In genomic region chr4:7570156-7570778, GRCh38 we compare ENCODE assay signal across 26 cellular contexts.
"Had no signal": no experiment of that assay in that cellular context is flagged by ENCODE, and none has a peak within 500 bp of the region (broad histone marks: within the 10 kb centered on the region; RNA-seq: fewer than 3 reads in every experiment).

No MANE protein-coding gene starts in this region.

- H3K4me1 ChIP-seq: SJCRH30 had no signal

- H3K9me2 ChIP-seq: SK-N-SH had no signal

- H3K27ac ChIP-seq: RWPE1, SJCRH30, VCaP had no signal

- H3K27ac Mint-ChIP-seq: activated CD4-positive, alpha-beta memory T cell treated with anti-CD3 and anti-CD28 coated beads, Interleukin-2, amount 10 ng/mL, durations not matched to agents 7 days and 5 days; activated CD4-positive, alpha-beta T cell treated with anti-CD3 and anti-CD28 coated beads for 36 hours; activated naive CD4-positive, alpha-beta T cell treated with anti-CD3 and anti-CD28 coated beads for 36 hours; activated naive CD8-positive, alpha-beta T cell; activated T-helper 17 cell treated with anti-CD3 and anti-CD28 coated beads, Interleukin-2, amount 50 U/mL, for 72 hours had no signal

- H3K27me3 Mint-ChIP-seq: activated CD4-positive, alpha-beta memory T cell treated with anti-CD3 and anti-CD28 coated beads, Interleukin-2, amount 10 ng/mL, durations not matched to agents 7 days and 5 days; activated CD4-positive, alpha-beta T cell treated with anti-CD3 and anti-CD28 coated beads for 36 hours had no signal

- H3K4me1 Mint-ChIP-seq: activated CD4-positive, alpha-beta memory T cell treated with anti-CD3 and anti-CD28 coated beads, Interleukin-2, amount 10 ng/mL, durations not matched to agents 7 days and 5 days; activated CD4-positive, alpha-beta T cell treated with anti-CD3 and anti-CD28 coated beads for 36 hours; activated T-helper 17 cell treated with anti-CD3 and anti-CD28 coated beads, Interleukin-2, amount 50 U/mL, for 72 hours had no signal

- H3K9me3 ChIP-seq: SK-N-SH had no signal

- H3K27me3 ChIP-seq: SJCRH30 had no signal

- H3K4me2 ChIP-seq: SK-N-SH had no signal

- H3K36me3 Mint-ChIP-seq: activated naive CD8-positive, alpha-beta T cell had no signal

- H3K9me3 Mint-ChIP-seq: activated T-helper 17 cell treated with anti-CD3 and anti-CD28 coated beads, Interleukin-2, amount 50 U/mL, for 72 hours had no signal

- H3K4me3 Mint-ChIP-seq: activated CD4-positive, alpha-beta memory T cell treated with anti-CD3 and anti-CD28 coated beads, Interleukin-2, amount 10 ng/mL, durations not matched to agents 7 days and 5 days; activated CD4-positive, alpha-beta T cell treated with anti-CD3 and anti-CD28 coated beads for 36 hours; activated naive CD4-positive, alpha-beta T cell treated with anti-CD3 and anti-CD28 coated beads for 36 hours; activated naive CD8-positive, alpha-beta T cell; activated T-helper 17 cell treated with anti-CD3 and anti-CD28 coated beads, Interleukin-2, amount 50 U/mL, for 72 hours had no signal

- H3K4me3 ChIP-seq: SJCRH30 had no signal

- DNase-seq: activated CD4-positive, alpha-beta memory T cell treated with anti-CD3 and anti-CD28 coated beads, Interleukin-2, amount 10 ng/mL, durations not matched to agents 7 days and 5 days; activated CD4-positive, alpha-beta T cell treated with anti-CD3 and anti-CD28 coated beads for 36 hours; activated CD4-positive, alpha-beta T cell treated with anti-CD3 and anti-CD28 coated beads, Interleukin-2, amount 50 U/mL, for 1 hour; activated gamma-delta T cell; activated naive CD4-positive, alpha-beta T cell treated with anti-CD3 and anti-CD28 coated beads for 36 hours; activated T-cell treated with anti-CD3 and anti-CD28 coated beads for 4 hours; activated T-cell treated with anti-CD3 and anti-CD28 coated beads, Interleukin-2, amount 50 U/mL, for 48 hours; Kasumi-1; KBM-7; NCI-H1105 treated with DMSO at 0.1 percent for 48 hours; NCI-H1436 treated with DMSO at 0.1 percent for 48 hours; NCI-H187; NCI-H2081; NCI-H2171 treated with DMSO at 0.1 percent for 48 hours; NCI-H226; NCI-H526; NK-92 treated with Interleukin-12 subunit alpha and Interleukin-12 subunit beta, amount 100 ng/mL, for 24 hours; OCI-M1; Right ventricle myocardium superior; SJCRH30; SK-N-SH; T-helper 1 cell had no signal

- H3K36me3 ChIP-seq: SJCRH30 had no signal
